8 cellular contexts compared by ENCODE assay signal in genomic region chr17:76005263-76006149, GRCh38. TPM values are rescaled to one million over a fixed set of nuclear protein-coding genes. Genes with fewer than 3 reads are reported as not detected.
DNase-seq lines count a peak whose midpoint lies in the region; ATAC-seq and TF ChIP-seq lines count a peak whose summit lies in the region.

No MANE protein-coding gene starts in this region.

- no peaks in the 10 kb centered on the region for H3K9me3 ChIP-seq in naive thymus-derived CD4-positive, alpha-beta T cell (ENCODE audit: control insufficient read depth in 2 of 3, low read length in 3 of 3)

- no peaks in the 10 kb centered on the region for H3K9me3 Mint-ChIP-seq in endothelial cell (ENCODE audit: unreplicated experiment)
- H3K9me3 Mint-ChIP-seq in naive thymus-derived CD4-positive, alpha-beta T cell: peaks cover 0 to 3% (median 0%) of the 10 kb centered on the region in 11 donors
- no peaks in the 10 kb centered on the region for H3K9me3 Mint-ChIP-seq in stimulated activated effector memory CD8-positive, alpha-beta T cell treated with anti-CD3 and anti-CD28 coated beads, Interleukin-12 subunit alpha, Interleukin-12 subunit beta, amount 100 ng/mL, for 72 hours

- ATAC-seq in naive thymus-derived CD4-positive, alpha-beta T cell: peak; percentile 77
- ATAC-seq in stimulated activated effector memory CD8-positive, alpha-beta T cell treated with anti-CD3 and anti-CD28 coated beads, Interleukin-12 subunit alpha, Interleukin-12 subunit beta, amount 100 ng/mL, for 72 hours: peak; percentile 65
- ATAC-seq in GM21723 (IDR thresholded peaks at IDR 0.05; ENCODE audit: unreplicated experiment): no peak

- DNase-seq in C1 segment of cervical spinal cord (lab: John Stamatoyannopoulos, UW): peak in 12 of 14 donors; percentile 14 to 73 (median 40)
- DNase-seq in HT-29 (ENCODE audit: low spot score): peak; percentile 86
- peak; percentile 57 to 67 for DNase-seq in NOMO-1 (lab: John Stamatoyannopoulos, UW; ENCODE audit: unreplicated experiment in 2 of 2)
- peak; percentile 55 to 60 for DNase-seq in activated CD8-positive, alpha-beta memory T cell treated with anti-CD3 and anti-CD28 coated beads for 4 hours (ENCODE audit: low read depth in 2 of 2)
- DNase-seq in endothelial cell (ENCODE audit: low spot score): peak; percentile 89
- DNase-seq in naive thymus-derived CD4-positive, alpha-beta T cell: peak; percentile 57 to 87 (median 73)
- peak; percentile 87 to 92 for DNase-seq in stimulated activated effector memory CD8-positive, alpha-beta T cell treated with anti-CD3 and anti-CD28 coated beads, Interleukin-12 subunit alpha, Interleukin-12 subunit beta, amount 100 ng/mL, for 72 hours (ENCODE audit: low spot score in 2 of 2)

- no peaks in the 10 kb centered on the region for H3K36me3 ChIP-seq in naive thymus-derived CD4-positive, alpha-beta T cell (ENCODE audit: control insufficient read depth in 2 of 3, insufficient read depth in 3 of 3, low read length in 3 of 3)

- POLR2A ChIA-PET in naive thymus-derived CD4-positive, alpha-beta T cell (lab: Charles Lee): interaction anchor here (0.6 to 1.8 kb wide), 7 partner anchors 25 to 211 kb away, joined by 3 to 10 read pairs (median 4); partner anchors contain the start of genes MRPL38 and WBP2

- no peaks in the 10 kb centered on the region for H3K4me1 Mint-ChIP-seq in endothelial cell (ENCODE audit: unreplicated experiment)
- peaks cover 0 to 7% (median 4%) of the 10 kb centered on the region in 7 donors for H3K4me1 Mint-ChIP-seq in naive thymus-derived CD4-positive, alpha-beta T cell
- H3K4me1 Mint-ChIP-seq in stimulated activated effector memory CD8-positive, alpha-beta T cell treated with anti-CD3 and anti-CD28 coated beads, Interleukin-12 subunit alpha, Interleukin-12 subunit beta, amount 100 ng/mL, for 72 hours: peaks cover 21% of the 10 kb centered on the region

- peak overlapping the region; percentile 67 for H3K4me3 Mint-ChIP-seq in endothelial cell (ENCODE audit: unreplicated experiment)
- H3K4me3 Mint-ChIP-seq in naive thymus-derived CD4-positive, alpha-beta T cell: no peak overlapping the region
- H3K4me3 Mint-ChIP-seq in stimulated activated effector memory CD8-positive, alpha-beta T cell treated with anti-CD3 and anti-CD28 coated beads, Interleukin-12 subunit alpha, Interleukin-12 subunit beta, amount 100 ng/mL, for 72 hours: no peak overlapping the region

- peaks cover 22% of the 10 kb centered on the region for H3K36me3 Mint-ChIP-seq in endothelial cell (ENCODE audit: low read depth, unreplicated experiment)
- H3K36me3 Mint-ChIP-seq in naive thymus-derived CD4-positive, alpha-beta T cell: peaks cover 0 to 4% (median 0%) of the 10 kb centered on the region in 5 donors
- H3K36me3 Mint-ChIP-seq in stimulated activated effector memory CD8-positive, alpha-beta T cell treated with anti-CD3 and anti-CD28 coated beads, Interleukin-12 subunit alpha, Interleukin-12 subunit beta, amount 100 ng/mL, for 72 hours: peaks cover 15% of the 10 kb centered on the region

- no peak overlapping the region for H3K27ac Mint-ChIP-seq in endothelial cell (ENCODE audit: unreplicated experiment)
- peak overlapping the region in 3 of 9 donors; percentile 47 to 65 (median 55) for H3K27ac Mint-ChIP-seq in naive thymus-derived CD4-positive, alpha-beta T cell
- H3K27ac Mint-ChIP-seq in stimulated activated effector memory CD8-positive, alpha-beta T cell treated with anti-CD3 and anti-CD28 coated beads, Interleukin-12 subunit alpha, Interleukin-12 subunit beta, amount 100 ng/mL, for 72 hours: no peak overlapping the region

- H3K27ac ChIP-seq in naive thymus-derived CD4-positive, alpha-beta T cell (ENCODE audit: low read depth, low read length): no peak overlapping the region

- H3K27me3 ChIP-seq in naive thymus-derived CD4-positive, alpha-beta T cell (ENCODE audit: control insufficient read depth in 2 of 2, insufficient read depth in 2 of 2, low read length in 2 of 2): no peaks in the 10 kb centered on the region

- peak; percentile 94 for TF ChIP-seq CTCF in endothelial cell (IDR thresholded peaks at IDR 0.05; ENCODE audit: unreplicated experiment)

- H3K4me3 ChIP-seq in naive thymus-derived CD4-positive, alpha-beta T cell (ENCODE audit: low read length): no peak overlapping the region

- H3K27me3 Mint-ChIP-seq in endothelial cell (ENCODE audit: unreplicated experiment): no peaks in the 10 kb centered on the region
- H3K27me3 Mint-ChIP-seq in naive thymus-derived CD4-positive, alpha-beta T cell: no peaks in the 10 kb centered on the region

- H3K4me1 ChIP-seq in naive thymus-derived CD4-positive, alpha-beta T cell (ENCODE audit: control insufficient read depth in 2 of 2, insufficient read depth in 2 of 2, low read length in 2 of 2): no peaks in the 10 kb centered on the region

- CTCF ChIA-PET in naive thymus-derived CD4-positive, alpha-beta T cell (lab: Charles Lee): interaction anchor here (0.6 to 3.4 kb wide), 21 partner anchors 8 to 1955 kb away, joined by 3 to 33 read pairs (median 4); partner anchors contain the start of gene MRPL38

- intact Hi-C loops in naive thymus-derived CD4-positive, alpha-beta T cell (cut with micrococcal nuclease): loop anchor here (1.0 to 2.0 kb wide), 4 partner anchors 26 to 253 kb away; partner anchors contain the start of genes ACOX1 (in 1 of the 2), TEN1 (in 1 of the 2) and WBP2 (in 1 of the 2)

RNA-seq across cellular contexts. Expression of gene CDK3, which starts 4.9 kb away (rescaled TPM):
- total RNA-seq in HT-29 (2014; rRNA removed; shearing (Covaris generic)): 9.5 and 11.5 TPM in 2 replicates
- total RNA-seq in endothelial cell (ENCODE audit: unreplicated experiment): 8.4 TPM
- total RNA-seq in naive thymus-derived CD4-positive, alpha-beta T cell: 1 to 10 TPM; 6.9 to 9.9 (median 9.1) TPM
- under 1 TPM; 0.28 to 0.55 TPM for polyA plus RNA-seq in naive thymus-derived CD4-positive, alpha-beta T cell

RNA-seq across cellular contexts. Expression of gene EVPL, which starts 21.6 kb away (rescaled TPM):
- total RNA-seq in HT-29 (2014; rRNA removed; shearing (Covaris generic)): 40.1 and 42.1 TPM in 2 replicates
- not detected for total RNA-seq in endothelial cell (ENCODE audit: unreplicated experiment)
- 1 to 10 TPM in 2 of 5 experiments, under 1 TPM in 3; 0.07 to 2.7 (median 0.39) TPM for total RNA-seq in naive thymus-derived CD4-positive, alpha-beta T cell
- under 1 TPM in 1 of 2 donors, not detected in 1; 0.08 TPM for polyA plus RNA-seq in naive thymus-derived CD4-positive, alpha-beta T cell

RNA-seq across cellular contexts. Expression of gene TEN1, which starts 26.5 kb away (rescaled TPM):
- 48.6 and 56.2 TPM in 2 replicates for total RNA-seq in HT-29 (2014; rRNA removed; shearing (Covaris generic))
- 22.6 TPM for total RNA-seq in endothelial cell (ENCODE audit: unreplicated experiment)
- 10 to 100 TPM; 13.1 to 20.1 (median 13.8) TPM for total RNA-seq in naive thymus-derived CD4-positive, alpha-beta T cell
- 10 to 100 TPM; 12.8 to 16.0 TPM for polyA plus RNA-seq in naive thymus-derived CD4-positive, alpha-beta T cell

RNA-seq across cellular contexts. Expression of gene ACOX1, which starts 26.5 kb away (rescaled TPM):
- 32.1 and 46.5 TPM in 2 replicates for total RNA-seq in HT-29 (2014; rRNA removed; shearing (Covaris generic))
- 36.1 TPM for total RNA-seq in endothelial cell (ENCODE audit: unreplicated experiment)
- total RNA-seq in naive thymus-derived CD4-positive, alpha-beta T cell: 10 to 100 TPM; 22.8 to 35.0 (median 33.5) TPM
- polyA plus RNA-seq in naive thymus-derived CD4-positive, alpha-beta T cell: 10 to 100 TPM; 12.5 to 25.5 TPM

Comparison
In these comparisons a context has a peak if more than half of its experiments do, and no peak if none do; other contexts are left out.
1. DNase-seq: peak in every context shown above with its lines; median percentile 90 in stimulated activated effector memory CD8-positive, alpha-beta T cell treated with anti-CD3 and anti-CD28 coated beads, Interleukin-12 subunit alpha, Interleukin-12 subunit beta, amount 100 ng/mL, for 72 hours; 89 in endothelial cell; 86 in HT-29; 73 in naive thymus-derived CD4-positive, alpha-beta T cell; 62 in NOMO-1; 58 in activated CD8-positive, alpha-beta memory T cell treated with anti-CD3 and anti-CD28 coated beads for 4 hours; 40 in C1 segment of cervical spinal cord.
2. RNA of gene EVPL, which starts 21.6 kb away (total RNA-seq): 40.1 to 42.1 TPM in HT-29; 0.07 to 2.7 TPM in naive thymus-derived CD4-positive, alpha-beta T cell and not detected in endothelial cell (single experiment); every median in the first group is over 10 times any median in the second.